20 cellular contexts compared by ENCODE assay signal in genomic region chr1:236536540-236536939, GRCh38. TPM values are rescaled to one million over a fixed set of nuclear protein-coding genes. Genes with fewer than 3 reads are reported as not detected.
A peak's percentile ranks its signal among the peaks of the same experiment; 100 is the strongest.
DNase-seq lines count a peak whose midpoint lies in the region; ATAC-seq and TF ChIP-seq lines count a peak whose summit lies in the region.
"Had no signal": no experiment of that assay in that cellular context is flagged by ENCODE, and none has a peak within 500 bp of the region (broad histone marks: within the 10 kb centered on the region; RNA-seq: fewer than 3 reads in every experiment).

No MANE protein-coding gene starts in this region.

- H3K4me3 ChIP-seq in GM23338 (no peak overlapping the region), endodermal cell (ENCODE audit: low read length) (no peak overlapping the region), psoas muscle (no peak overlapping the region), testis (no peak overlapping the region)
- H3K4me3 ChIP-seq: A549, lung had no signal

- no peaks in the 10 kb centered on the region; the same call in none of the 2 replicates for H4K20me1 ChIP-seq in GM23338 (replicated peaks; ENCODE audit: insufficient read depth)

- H3K36me3 ChIP-seq in GM23338 (ENCODE audit: insufficient read depth) (no peaks in the 10 kb centered on the region), endodermal cell (ENCODE audit: control insufficient read depth, insufficient read depth, low read length) (no peaks in the 10 kb centered on the region), psoas muscle (ENCODE audit: insufficient read depth in 1 of 2, low read depth in 1 of 2) (peaks cover 12 to 69% of the 10 kb centered on the region in 2 donors), testis (ENCODE audit: low read depth, missing control alignments) (no peaks in the 10 kb centered on the region)

- H3K27ac Mint-ChIP-seq in GM23338 (no peak overlapping the region; the same call in 1 of the 2 replicates), endodermal cell (no peak overlapping the region)

- H3K27me3 ChIP-seq in GM23338 (ENCODE audit: insufficient read depth) (no peaks in the 10 kb centered on the region), endodermal cell (ENCODE audit: control insufficient read depth, insufficient read depth, low read length, poor library complexity, severe bottlenecking) (no peaks in the 10 kb centered on the region), psoas muscle (ENCODE audit: insufficient read depth in 3 of 3, low read length in 2 of 3) (no peaks in the 10 kb centered on the region), testis (no peaks in the 10 kb centered on the region)

- H3K9me3 ChIP-seq in endodermal cell (ENCODE audit: control insufficient read depth, low read length) (no peaks in the 10 kb centered on the region), psoas muscle (no peaks in the 10 kb centered on the region), testis (no peaks in the 10 kb centered on the region)
- H3K9me3 ChIP-seq: A549 had no signal

- H3K9me3 Mint-ChIP-seq in GM23338 (no peaks in the 10 kb centered on the region), endodermal cell (no peaks in the 10 kb centered on the region)
- H3K9me3 Mint-ChIP-seq: activated naive CD8-positive, alpha-beta T cell treated with anti-CD3 and anti-CD28 coated beads, Interleukin-2, amount 10 ng/mL, durations not matched to agents 7 days and 5 days; neural crest cell had no signal

- ATAC-seq in GM23338 (peak; percentile 52), psoas muscle (no peak)
- ATAC-seq: HCT116 had no signal

- H2AFZ ChIP-seq in GM23338: no peak overlapping the region

- DNase-seq in NCI-H2081 (lab: John Stamatoyannopoulos, UW): peak; percentile 29 to 51
- no peak for DNase-seq in NCI-H2081 treated with DMSO at 0.1 percent for 48 hours (lab: John Stamatoyannopoulos, UW)
- DNase-seq in GM23338 (ENCODE audit: low spot score): peak; percentile 37
- DNase-seq in NCI-H2171 treated with DMSO at 0.1 percent for 48 hours (lab: John Stamatoyannopoulos, UW): peak; percentile 44
- DNase-seq in endodermal cell: peak; percentile 50
- no peak for DNase-seq in psoas muscle
- DNase-seq in AML-193 (lab: John Stamatoyannopoulos, UW): no peak
- DNase-seq in testis: no peak
- DNase-seq: activated CD4-positive, alpha-beta T cell treated with anti-CD3 and anti-CD28 coated beads for 4 hours; activated naive CD8-positive, alpha-beta T cell treated with anti-CD3 and anti-CD28 coated beads, Interleukin-2, amount 10 ng/mL, durations not matched to agents 7 days and 5 days; kidney glomerular epithelial cell; NCI-H2107; NCI-H774; SIG-M5; T-helper 1 cell had no signal

- 86 to 92% methylated on average over 2 to 5 of the region's 5 CpGs for WGBS in endodermal cell (ENCODE audit: insufficient coverage in 1 of 2, insufficient read length in 1 of 2), 2 experiments
- WGBS in psoas muscle, 3 donors: 83 to 87% (median 84%) methylated on average over 5 of the region's 5 CpGs
- WGBS in testis, 2 donors: 75 to 76% methylated on average over 5 of the region's 5 CpGs

- no peak overlapping the region for H3K4me2 ChIP-seq in GM23338
- H3K4me2 ChIP-seq: A549 had no signal

- no peak for TF ChIP-seq POLR2A in testis (IDR thresholded peaks at IDR 0.05)

- peaks cover 3% of the 10 kb centered on the region for H3K27me3 Mint-ChIP-seq in GM23338 (ENCODE audit: insufficient read depth, low read depth, poor library complexity)
- H3K27me3 Mint-ChIP-seq in endodermal cell (ENCODE audit: insufficient read depth): no peaks in the 10 kb centered on the region
- H3K27me3 Mint-ChIP-seq: activated naive CD8-positive, alpha-beta T cell treated with anti-CD3 and anti-CD28 coated beads, Interleukin-2, amount 10 ng/mL, durations not matched to agents 7 days and 5 days; progenitor cell of endocrine pancreas had no signal

- H3K9ac ChIP-seq in endodermal cell (ENCODE audit: extremely low read depth, low read length, poor library complexity, severe bottlenecking): no peak overlapping the region

- TF ChIP-seq CTCF in GM23338 (conservative IDR thresholded peaks at IDR 0.05; ENCODE audit: low read depth in 2 of 2) (no peak), endodermal cell (conservative IDR thresholded peaks at IDR 0.05) (no peak), psoas muscle (IDR thresholded peaks at IDR 0.05) (no peak), testis (IDR thresholded peaks at IDR 0.05) (no peak)

- H3K36me3 Mint-ChIP-seq in GM23338 (ENCODE audit: low read depth): peaks cover 8% of the 10 kb centered on the region; the same call in 2 of the 3 replicates
- H3K36me3 Mint-ChIP-seq in endodermal cell (ENCODE audit: low read depth): peaks cover 5% of the 10 kb centered on the region

- H3F3A ChIP-seq in GM23338 (replicated peaks; ENCODE audit: low read depth): no peaks in the 10 kb centered on the region

- no peak overlapping the region for H3K4me3 Mint-ChIP-seq in GM23338
- H3K4me3 Mint-ChIP-seq in endodermal cell: no peak overlapping the region
- H3K4me3 Mint-ChIP-seq: activated naive CD8-positive, alpha-beta T cell treated with anti-CD3 and anti-CD28 coated beads, Interleukin-2, amount 10 ng/mL, durations not matched to agents 7 days and 5 days; neural crest cell had no signal

- H3K9me2 ChIP-seq in GM23338 (ENCODE audit: insufficient read depth): no peaks in the 10 kb centered on the region

- intact Hi-C loops in psoas muscle (cut with DNase I): no loop called here
- intact Hi-C loops in testis (cut with DNase I; ENCODE audit: low total_unique reads): no loop called here

- H3K27ac ChIP-seq in GM23338 (ENCODE audit: low read depth) (no peak overlapping the region), endodermal cell (ENCODE audit: low read depth, low read length) (no peak overlapping the region), psoas muscle (no peak overlapping the region), testis (no peak overlapping the region)
- H3K27ac ChIP-seq: A549 had no signal

- H3K4me1 Mint-ChIP-seq in GM23338 (peaks cover 9% of the 10 kb centered on the region; the same call in 2 of the 3 replicates), endodermal cell (peaks cover 3% of the 10 kb centered on the region)

- H3K79me2 ChIP-seq in GM23338 (replicated peaks; ENCODE audit: insufficient read depth): no peaks in the 10 kb centered on the region

- H3K4me1 ChIP-seq in GM23338 (ENCODE audit: insufficient read depth): no peaks in the 10 kb centered on the region
- H3K4me1 ChIP-seq in endodermal cell (ENCODE audit: control insufficient read depth, insufficient read depth, low read length): no peaks in the 10 kb centered on the region
- peaks cover 4% of the 10 kb centered on the region for H3K4me1 ChIP-seq in psoas muscle
- H3K4me1 ChIP-seq in testis: no peaks in the 10 kb centered on the region

TF ChIP-seq in GM23338, 12 proteins besides CTCF, POLR2A, EP300 and RAD21 (continues in another document):
- TF ChIP-seq, protein P1, sequence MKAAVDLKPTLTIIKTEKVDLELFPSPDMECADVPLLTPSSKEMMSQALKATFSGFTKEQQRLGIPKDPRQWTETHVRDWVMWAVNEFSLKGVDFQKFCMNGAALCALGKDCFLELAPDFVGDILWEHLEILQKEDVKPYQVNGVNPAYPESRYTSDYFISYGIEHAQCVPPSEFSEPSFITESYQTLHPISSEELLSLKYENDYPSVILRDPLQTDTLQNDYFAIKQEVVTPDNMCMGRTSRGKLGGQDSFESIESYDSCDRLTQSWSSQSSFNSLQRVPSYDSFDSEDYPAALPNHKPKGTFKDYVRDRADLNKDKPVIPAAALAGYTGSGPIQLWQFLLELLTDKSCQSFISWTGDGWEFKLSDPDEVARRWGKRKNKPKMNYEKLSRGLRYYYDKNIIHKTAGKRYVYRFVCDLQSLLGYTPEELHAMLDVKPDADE (IDR thresholded peaks at IDR 0.05): no peak
- no peak for TF ChIP-seq EZH2 (IDR thresholded peaks at IDR 0.05; ENCODE audit: low read depth, unreplicated experiment)
- TF ChIP-seq NANOG (IDR thresholded peaks at IDR 0.05; ENCODE audit: borderline replicate concordance): no peak
- no peak for TF ChIP-seq REST (IDR thresholded peaks at IDR 0.05; ENCODE audit: unreplicated experiment)
- TF ChIP-seq ZNF114 (CRISPR knock-in tag; IDR thresholded peaks at IDR 0.05): no peak

RNA-seq across cellular contexts. Expression of gene LGALS8, which starts 12.8 kb away (rescaled TPM):
- 11.5 and 20.2 TPM in 2 replicates for total RNA-seq in GM23338 (2014; rRNA removed; shearing (Covaris generic))
- 10.1 and 10.5 TPM in 2 replicates for polyA plus RNA-seq in GM23338 (2016; fragmentation: Nextera tagmentation; extraction: Ambion mirVana)
- 10 to 100 TPM; 11.4 to 15.0 TPM for total RNA-seq in endodermal cell
- polyA plus RNA-seq in endodermal cell (2013, experiment 1 of 2): 18.1 TPM
- 13.2 TPM for polyA plus RNA-seq in endodermal cell (2013, experiment 2 of 2)
- total RNA-seq in psoas muscle: 10 to 100 TPM; 11.1 to 17.8 (median 13.4) TPM
- 10 to 100 TPM; 10.1 to 12.8 (median 10.5) TPM for polyA plus RNA-seq in psoas muscle
- total RNA-seq in testis: 100 to 1,000 TPM; 115 to 122 TPM
- 114 TPM for polyA plus RNA-seq in testis (ENCODE audit: insufficient read depth, low read depth, low replicate concordance)

Comparison
In these comparisons a context has a peak if more than half of its experiments do, and no peak if none do; other contexts are left out.
1. DNase-seq: peak in NCI-H2081 (2 of 2), GM23338 (single experiment), NCI-H2171 treated with DMSO at 0.1 percent for 48 hours (single experiment) and endodermal cell (single experiment); none in NCI-H2081 treated with DMSO at 0.1 percent for 48 hours (single experiment), psoas muscle (0 of 2), AML-193 (0 of 2) and testis (single experiment).